16 cellular contexts compared by ENCODE assay signal in genomic region chr2:3174626-3175567, GRCh38.
DNase-seq lines count a peak whose midpoint lies in the region; ATAC-seq, FAIRE-seq and TF ChIP-seq lines count a peak whose summit lies in the region.
"Had no signal": no experiment of that assay in that cellular context is flagged by ENCODE, and none has a peak within 500 bp of the region (broad histone marks: within the 10 kb centered on the region; RNA-seq: fewer than 3 reads in every experiment).

No MANE protein-coding gene starts in this region.

- H2BK120ac ChIP-seq in H1 (replicated peaks; ENCODE audit: low read depth, low read length): no peak overlapping the region

- H3K4me1 ChIP-seq in left ventricle myocardium inferior (no peaks in the 10 kb centered on the region), H1 (replicated peaks in 1 of 4; ENCODE audit: control insufficient read depth in 3 of 4, insufficient read depth in 4 of 4, low read length in 3 of 4) (no peaks in the 10 kb centered on the region; a peak in 1 of 7 replicates), osteoblast (ENCODE audit: insufficient read depth, low read length) (no peaks in the 10 kb centered on the region), suprapubic skin (peaks cover 16% of the 10 kb centered on the region)
- H3K4me1 ChIP-seq: Caco-2 had no signal

- H2BK12ac ChIP-seq in H1 (ENCODE audit: low read depth, low read length): no peak overlapping the region

- no peak for FAIRE-seq in H1 (lab: Jason Lieb, UNC)
- FAIRE-seq: A204.1, GM12892, H54 had no signal

- H4K91ac ChIP-seq in H1 (replicated peaks; ENCODE audit: insufficient read length, low read length): no peak overlapping the region

- POLR2A ChIA-PET in H1 (lab: Charles Lee; ENCODE audit: partially characterized antibody): interaction anchor here (1.3 kb wide), 1 partner anchor 12 kb away, joined by 3 read pairs; no protein-coding TSS in a partner anchor

- H4K20me1 ChIP-seq in H1 (replicated peaks in 1 of 2; ENCODE audit: control insufficient read depth in 1 of 2, insufficient read depth in 2 of 2, low read length in 2 of 2) (peaks cover 0 to 1% of the 10 kb centered on the region in 2 experiments), osteoblast (ENCODE audit: insufficient read depth, low read length) (no peaks in the 10 kb centered on the region)

- no peaks in the 10 kb centered on the region for H3K9me3 Mint-ChIP-seq in activated naive CD4-positive, alpha-beta T cell treated with anti-CD3 and anti-CD28 coated beads, Interleukin-2, amount 50 U/mL, for 72 hours
- H3K9me3 Mint-ChIP-seq: CD8-positive, alpha-beta memory T cell had no signal

- TF ChIP-seq POLR2A in H1 (IDR thresholded peaks at IDR 0.05; ENCODE audit: control extremely low read depth in 1 of 2, low read depth in 2 of 2, low read length in 2 of 2): no peak
- TF ChIP-seq POLR2A in suprapubic skin (IDR thresholded peaks at IDR 0.05): no peak

- 0 out of 2 replicates have a peak, but pooled peaks cover 3% of the 10 kb centered on the region for H3K79me1 ChIP-seq in H1 (ENCODE audit: low read depth, low read length)

- TF ChIP-seq CTCF in left ventricle myocardium inferior (IDR thresholded peaks at IDR 0.05; ENCODE audit: borderline replicate concordance) (no peak), H1 (IDR thresholded peaks at IDR 0.05; ENCODE audit: control extremely low read depth in 1 of 3, insufficient read depth in 1 of 3, low read depth in 1 of 3, low read length in 3 of 3) (no peak), osteoblast (IDR thresholded peaks at IDR 0.05; ENCODE audit: extremely low read depth, low read depth, low read length) (no peak), suprapubic skin (IDR thresholded peaks at IDR 0.05) (no peak), foreskin fibroblast (IDR thresholded peaks at IDR 0.05; ENCODE audit: low read depth, low read length) (no peak)

- no peak overlapping the region for H3K4ac ChIP-seq in H1 (replicated peaks; ENCODE audit: insufficient read length, low read depth, low read length)

- 91% methylated on average over 26 of the region's 26 CpGs; no CpG with 5 or more reads in 1 of the 2 experiments for WGBS in H1 (ENCODE audit: extremely low coverage in 1 of 2, insufficient coverage in 1 of 2, insufficient read length in 1 of 2, insufficient replicate concordance in 2 of 2, low coverage in 1 of 2, low lambda C conversion rate in 2 of 2, missing lambda C conversion rate in 1 of 2), 2 experiments
- 98% methylated on average over 7 of the region's 26 CpGs for WGBS in suprapubic skin

- no peak overlapping the region for H3K18ac ChIP-seq in H1 (ENCODE audit: extremely low read depth, low read length)

- no peak overlapping the region for H3K23ac ChIP-seq in H1 (ENCODE audit: insufficient read length)

- H2AFZ ChIP-seq in H1 (ENCODE audit: low read length) (no peak overlapping the region), osteoblast (ENCODE audit: low read length) (no peak overlapping the region)

- H3K27ac Mint-ChIP-seq in activated naive CD4-positive, alpha-beta T cell treated with anti-CD3 and anti-CD28 coated beads, Interleukin-2, amount 50 U/mL, for 72 hours: no peak overlapping the region
- H3K27ac Mint-ChIP-seq: B cell; CD8-positive, alpha-beta memory T cell had no signal

- H3K27me3 ChIP-seq in left ventricle myocardium inferior (ENCODE audit: low read depth) (no peaks in the 10 kb centered on the region), H1 (replicated peaks in 1 of 4; ENCODE audit: control insufficient read depth in 3 of 4, extremely low read depth in 1 of 4, insufficient read depth in 3 of 4, low read length in 3 of 4) (no peaks in the 10 kb centered on the region), osteoblast (ENCODE audit: insufficient read depth, low read length) (no peaks in the 10 kb centered on the region), suprapubic skin (no peaks in the 10 kb centered on the region)

- no peak for TF ChIP-seq EP300 in H1 (IDR thresholded peaks at IDR 0.05; ENCODE audit: borderline replicate concordance in 1 of 2, low read depth in 2 of 2, low read length in 2 of 2)
- TF ChIP-seq EP300 in suprapubic skin (IDR thresholded peaks at IDR 0.05): no peak

- CTCF ChIA-PET in H1 (lab: Charles Lee; ENCODE audit: partially characterized antibody): interaction anchor here (0.7 to 1.7 kb wide), 2 partner anchors 18 to 99 kb away, joined by 3 read pairs; no protein-coding TSS in a partner anchor

- no peak for TF ChIP-seq RAD21 in H1 (IDR thresholded peaks at IDR 0.05 in 1 of 2, conservative IDR thresholded peaks at IDR 0.05 in 1 of 2; ENCODE audit: low read depth in 2 of 2, low read length in 2 of 2)

- DNase-seq in cardiac septum (ENCODE audit: low spot score): peak; percentile 53
- DNase-seq in left ventricle myocardium inferior: no peak
- no peak for DNase-seq in H1 (ENCODE audit: low read depth in 1 of 2, low spot score in 2 of 2)
- DNase-seq in osteoblast (ENCODE audit: insufficient read length, low spot score, missing footprints): peak; percentile 81
- peak; percentile 45 to 55 for DNase-seq in suprapubic skin (ENCODE audit: low spot score in 2 of 2)
- no peak for DNase-seq in hippocampal formation (lab: John Stamatoyannopoulos, UW)
- DNase-seq in activated naive CD4-positive, alpha-beta T cell treated with anti-CD3 and anti-CD28 coated beads, Interleukin-2, amount 50 U/mL, for 72 hours (ENCODE audit: low spot score in 2 of 2): no peak
- DNase-seq in foreskin fibroblast: no peak
- DNase-seq: Caco-2; CD8-positive, alpha-beta memory T cell; DND-41; GDM1 had no signal

- no peak overlapping the region for H3K56ac ChIP-seq in H1 (replicated peaks; ENCODE audit: insufficient read length, low read depth, low read length)

- H2BK5ac ChIP-seq in H1 (ENCODE audit: low read depth, low read length): no peak overlapping the region

- no peak overlapping the region for H3K4me2 ChIP-seq in H1 (ENCODE audit: insufficient read depth in 1 of 2, low read depth in 2 of 2, low read length in 2 of 2)
- H3K4me2 ChIP-seq in osteoblast (ENCODE audit: insufficient read depth, low read length): no peak overlapping the region

- intact Hi-C loops in cardiac septum (cut with DNase I) (no loop called here), left ventricle myocardium inferior (cut with micrococcal nuclease) (no loop called here)

- H3K36me3 ChIP-seq in left ventricle myocardium inferior (no peaks in the 10 kb centered on the region), H1 (ENCODE audit: control insufficient read depth in 2 of 4, insufficient read depth in 4 of 4, low read length in 3 of 4) (no peaks in the 10 kb centered on the region), osteoblast (ENCODE audit: insufficient read depth, low read length) (no peaks in the 10 kb centered on the region), suprapubic skin (peaks cover 8% of the 10 kb centered on the region)

- H4K5ac ChIP-seq in H1 (ENCODE audit: insufficient read length, low read depth, low read length): no peak overlapping the region

- H2AK5ac ChIP-seq in H1 (ENCODE audit: low read depth, low read length): no peak overlapping the region

- H3K9me3 ChIP-seq in left ventricle myocardium inferior (replicated peaks): no peaks in the 10 kb centered on the region
- no peaks in the 10 kb centered on the region for H3K9me3 ChIP-seq in H1 (ENCODE audit: insufficient read depth in 2 of 2, low read depth in 1 of 2, low read length in 1 of 2)
- no peaks in the 10 kb centered on the region for H3K9me3 ChIP-seq in osteoblast (ENCODE audit: low read depth, low read length)
- H3K9me3 ChIP-seq in suprapubic skin: no peaks in the 10 kb centered on the region
- H3K9me3 ChIP-seq: Caco-2 had no signal

- H3K23me2 ChIP-seq in H1 (ENCODE audit: low read depth, low read length): no peaks in the 10 kb centered on the region

- peaks cover 0 to 10% of the 10 kb centered on the region in 2 donors for H3K36me3 Mint-ChIP-seq in activated naive CD4-positive, alpha-beta T cell treated with anti-CD3 and anti-CD28 coated beads, Interleukin-2, amount 50 U/mL, for 72 hours

- H3K27ac ChIP-seq in left ventricle myocardium inferior (replicated peaks): no peak overlapping the region
- no peak overlapping the region for H3K27ac ChIP-seq in H1 (ENCODE audit: low read depth, low read length)
- H3K27ac ChIP-seq in osteoblast (ENCODE audit: low read depth, low read length): no peak overlapping the region
- no peak overlapping the region for H3K27ac ChIP-seq in suprapubic skin

- peak overlapping the region; percentile 22; the same call in 1 of the 2 replicates for H4K8ac ChIP-seq in H1 (ENCODE audit: extremely low read depth, insufficient read depth, low read length)

- H3K14ac ChIP-seq in H1 (ENCODE audit: insufficient read length): no peak overlapping the region

- H2BK20ac ChIP-seq in H1 (ENCODE audit: low read length): no peak overlapping the region

- no peak overlapping the region for H3K4me3 ChIP-seq in left ventricle myocardium inferior
- no peak overlapping the region for H3K4me3 ChIP-seq in H1 (ENCODE audit: extremely low read depth in 1 of 4, insufficient read depth in 2 of 4, low read depth in 3 of 4, low read length in 4 of 4)
- no peak overlapping the region for H3K4me3 ChIP-seq in osteoblast (ENCODE audit: insufficient read depth, low read length)
- no peak overlapping the region for H3K4me3 ChIP-seq in suprapubic skin
- H3K4me3 ChIP-seq in foreskin fibroblast (ENCODE audit: low read depth in 1 of 2, low read length in 2 of 2): no peak overlapping the region

- H3K79me2 ChIP-seq in H1 (ENCODE audit: control insufficient read depth in 1 of 2, insufficient read depth in 2 of 2, low read length in 2 of 2): no peaks in the 10 kb centered on the region
- H3K79me2 ChIP-seq in osteoblast (ENCODE audit: insufficient read depth, low read length): no peaks in the 10 kb centered on the region

- no peak overlapping the region for H2BK15ac ChIP-seq in H1 (ENCODE audit: low read length)

- no peak for ATAC-seq in activated naive CD4-positive, alpha-beta T cell treated with anti-CD3 and anti-CD28 coated beads, Interleukin-2, amount 50 U/mL, for 72 hours

- no peak overlapping the region for H3K9ac ChIP-seq in H1 (replicated peaks in 1 of 4; ENCODE audit: extremely low read depth in 1 of 4, low read depth in 3 of 4, low read length in 3 of 4)

TF ChIP-seq in H1, 55 proteins besides CTCF, POLR2A, EP300 and RAD21:
- TF ChIP-seq RNF2 (IDR thresholded peaks at IDR 0.05; ENCODE audit: borderline replicate concordance, low read depth, low read length, missing control alignments, poor library complexity, severe bottlenecking): no peak
- TF ChIP-seq SUZ12 (IDR thresholded peaks at IDR 0.05; ENCODE audit: low read length): no peak
- TF ChIP-seq BACH1 (IDR thresholded peaks at IDR 0.05; ENCODE audit: low read length): no peak
- TF ChIP-seq RXRA (IDR thresholded peaks at IDR 0.05; ENCODE audit: insufficient read depth, low read depth, low read length): no peak
- TF ChIP-seq E2F6 (IDR thresholded peaks at IDR 0.05): no peak
TF ChIP-seq in H1: peak in this region for 0.

Comparison
In these comparisons a context has a peak if more than half of its experiments do, and no peak if none do; other contexts are left out.
1. DNase-seq: peak in cardiac septum (single experiment), osteoblast (single experiment) and suprapubic skin (2 of 2); none in left ventricle myocardium inferior (single experiment), H1 (0 of 2), hippocampal formation (0 of 2), activated naive CD4-positive, alpha-beta T cell treated with anti-CD3 and anti-CD28 coated beads, Interleukin-2, amount 50 U/mL, for 72 hours (0 of 2) and foreskin fibroblast (0 of 2).